ENCODE assay signal across 1 cellular context in the genomic region with DNA sequence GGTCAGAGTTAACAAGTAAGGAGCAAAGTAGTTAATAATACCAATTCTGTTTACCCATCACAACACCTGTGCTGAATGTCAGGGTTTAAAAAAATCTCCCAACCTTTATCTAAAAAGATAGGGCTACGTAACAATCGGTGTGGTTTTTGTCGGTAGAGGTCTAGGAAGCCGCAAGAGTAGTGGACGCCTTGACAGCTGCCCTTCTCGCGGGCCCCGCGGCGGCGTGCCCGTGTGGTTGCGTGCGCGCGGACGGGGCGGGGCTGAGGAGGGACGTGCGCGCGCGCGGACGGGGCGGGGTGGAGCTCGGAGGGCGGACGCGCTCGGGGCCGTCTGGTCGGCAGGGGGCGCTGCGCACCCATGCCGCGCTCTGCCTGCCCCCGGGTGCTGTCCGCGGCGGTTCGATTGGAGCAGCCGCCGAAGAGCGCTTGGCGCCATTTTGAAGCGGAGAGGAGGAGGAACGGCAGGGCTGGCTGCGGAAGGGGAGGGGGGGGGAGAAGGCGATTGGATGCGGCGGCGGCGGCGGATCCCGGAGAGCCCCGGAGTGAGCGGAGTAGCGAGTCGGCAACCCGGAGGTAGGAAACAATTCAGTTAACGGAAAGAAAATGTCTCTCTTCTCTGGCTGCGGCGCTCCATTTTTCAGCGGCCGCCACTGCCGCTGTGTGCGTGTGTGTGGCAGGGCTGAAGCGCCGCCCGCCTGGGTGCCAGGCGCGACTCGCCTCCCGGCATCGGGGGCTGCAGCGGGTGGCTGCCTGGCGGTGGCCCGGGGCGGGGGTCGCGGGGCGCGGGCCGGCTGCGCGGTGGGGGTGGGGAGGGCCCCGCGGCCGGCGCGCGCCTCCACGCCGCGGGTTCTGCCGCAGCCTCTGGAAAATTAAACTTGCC.
TF ChIP-seq lines count a peak whose summit lies in the region.

A gene with protein sequence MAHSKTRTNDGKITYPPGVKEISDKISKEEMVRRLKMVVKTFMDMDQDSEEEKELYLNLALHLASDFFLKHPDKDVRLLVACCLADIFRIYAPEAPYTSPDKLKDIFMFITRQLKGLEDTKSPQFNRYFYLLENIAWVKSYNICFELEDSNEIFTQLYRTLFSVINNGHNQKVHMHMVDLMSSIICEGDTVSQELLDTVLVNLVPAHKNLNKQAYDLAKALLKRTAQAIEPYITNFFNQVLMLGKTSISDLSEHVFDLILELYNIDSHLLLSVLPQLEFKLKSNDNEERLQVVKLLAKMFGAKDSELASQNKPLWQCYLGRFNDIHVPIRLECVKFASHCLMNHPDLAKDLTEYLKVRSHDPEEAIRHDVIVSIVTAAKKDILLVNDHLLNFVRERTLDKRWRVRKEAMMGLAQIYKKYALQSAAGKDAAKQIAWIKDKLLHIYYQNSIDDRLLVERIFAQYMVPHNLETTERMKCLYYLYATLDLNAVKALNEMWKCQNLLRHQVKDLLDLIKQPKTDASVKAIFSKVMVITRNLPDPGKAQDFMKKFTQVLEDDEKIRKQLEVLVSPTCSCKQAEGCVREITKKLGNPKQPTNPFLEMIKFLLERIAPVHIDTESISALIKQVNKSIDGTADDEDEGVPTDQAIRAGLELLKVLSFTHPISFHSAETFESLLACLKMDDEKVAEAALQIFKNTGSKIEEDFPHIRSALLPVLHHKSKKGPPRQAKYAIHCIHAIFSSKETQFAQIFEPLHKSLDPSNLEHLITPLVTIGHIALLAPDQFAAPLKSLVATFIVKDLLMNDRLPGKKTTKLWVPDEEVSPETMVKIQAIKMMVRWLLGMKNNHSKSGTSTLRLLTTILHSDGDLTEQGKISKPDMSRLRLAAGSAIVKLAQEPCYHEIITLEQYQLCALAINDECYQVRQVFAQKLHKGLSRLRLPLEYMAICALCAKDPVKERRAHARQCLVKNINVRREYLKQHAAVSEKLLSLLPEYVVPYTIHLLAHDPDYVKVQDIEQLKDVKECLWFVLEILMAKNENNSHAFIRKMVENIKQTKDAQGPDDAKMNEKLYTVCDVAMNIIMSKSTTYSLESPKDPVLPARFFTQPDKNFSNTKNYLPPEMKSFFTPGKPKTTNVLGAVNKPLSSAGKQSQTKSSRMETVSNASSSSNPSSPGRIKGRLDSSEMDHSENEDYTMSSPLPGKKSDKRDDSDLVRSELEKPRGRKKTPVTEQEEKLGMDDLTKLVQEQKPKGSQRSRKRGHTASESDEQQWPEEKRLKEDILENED (N-terminal part only) (plus strand): TSS at position 431 of the 879 bp plus-strand sequence. CDS start 62,321 bp downstream, outside the sequence.

TF ChIP-seq in HepG2, 621 proteins besides CTCF, POLR2A, EP300 and RAD21 (continued from another document):
- TF ChIP-seq, protein P1, sequence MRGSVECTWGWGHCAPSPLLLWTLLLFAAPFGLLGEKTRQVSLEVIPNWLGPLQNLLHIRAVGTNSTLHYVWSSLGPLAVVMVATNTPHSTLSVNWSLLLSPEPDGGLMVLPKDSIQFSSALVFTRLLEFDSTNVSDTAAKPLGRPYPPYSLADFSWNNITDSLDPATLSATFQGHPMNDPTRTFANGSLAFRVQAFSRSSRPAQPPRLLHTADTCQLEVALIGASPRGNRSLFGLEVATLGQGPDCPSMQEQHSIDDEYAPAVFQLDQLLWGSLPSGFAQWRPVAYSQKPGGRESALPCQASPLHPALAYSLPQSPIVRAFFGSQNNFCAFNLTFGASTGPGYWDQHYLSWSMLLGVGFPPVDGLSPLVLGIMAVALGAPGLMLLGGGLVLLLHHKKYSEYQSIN (CRISPR knock-in tag; IDR thresholded peaks at IDR 0.05; ENCODE audit: borderline replicate concordance), result no peak
- TF ChIP-seq, protein P2, sequence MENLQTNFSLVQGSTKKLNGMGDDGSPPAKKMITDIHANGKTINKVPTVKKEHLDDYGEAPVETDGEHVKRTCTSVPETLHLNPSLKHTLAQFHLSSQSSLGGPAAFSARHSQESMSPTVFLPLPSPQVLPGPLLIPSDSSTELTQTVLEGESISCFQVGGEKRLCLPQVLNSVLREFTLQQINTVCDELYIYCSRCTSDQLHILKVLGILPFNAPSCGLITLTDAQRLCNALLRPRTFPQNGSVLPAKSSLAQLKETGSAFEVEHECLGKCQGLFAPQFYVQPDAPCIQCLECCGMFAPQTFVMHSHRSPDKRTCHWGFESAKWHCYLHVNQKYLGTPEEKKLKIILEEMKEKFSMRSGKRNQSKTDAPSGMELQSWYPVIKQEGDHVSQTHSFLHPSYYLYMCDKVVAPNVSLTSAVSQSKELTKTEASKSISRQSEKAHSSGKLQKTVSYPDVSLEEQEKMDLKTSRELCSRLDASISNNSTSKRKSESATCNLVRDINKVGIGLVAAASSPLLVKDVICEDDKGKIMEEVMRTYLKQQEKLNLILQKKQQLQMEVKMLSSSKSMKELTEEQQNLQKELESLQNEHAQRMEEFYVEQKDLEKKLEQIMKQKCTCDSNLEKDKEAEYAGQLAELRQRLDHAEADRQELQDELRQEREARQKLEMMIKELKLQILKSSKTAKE (CRISPR knock-in tag; IDR thresholded peaks at IDR 0.05; ENCODE audit: borderline replicate concordance), result no peak
- TF ChIP-seq, protein P3, sequence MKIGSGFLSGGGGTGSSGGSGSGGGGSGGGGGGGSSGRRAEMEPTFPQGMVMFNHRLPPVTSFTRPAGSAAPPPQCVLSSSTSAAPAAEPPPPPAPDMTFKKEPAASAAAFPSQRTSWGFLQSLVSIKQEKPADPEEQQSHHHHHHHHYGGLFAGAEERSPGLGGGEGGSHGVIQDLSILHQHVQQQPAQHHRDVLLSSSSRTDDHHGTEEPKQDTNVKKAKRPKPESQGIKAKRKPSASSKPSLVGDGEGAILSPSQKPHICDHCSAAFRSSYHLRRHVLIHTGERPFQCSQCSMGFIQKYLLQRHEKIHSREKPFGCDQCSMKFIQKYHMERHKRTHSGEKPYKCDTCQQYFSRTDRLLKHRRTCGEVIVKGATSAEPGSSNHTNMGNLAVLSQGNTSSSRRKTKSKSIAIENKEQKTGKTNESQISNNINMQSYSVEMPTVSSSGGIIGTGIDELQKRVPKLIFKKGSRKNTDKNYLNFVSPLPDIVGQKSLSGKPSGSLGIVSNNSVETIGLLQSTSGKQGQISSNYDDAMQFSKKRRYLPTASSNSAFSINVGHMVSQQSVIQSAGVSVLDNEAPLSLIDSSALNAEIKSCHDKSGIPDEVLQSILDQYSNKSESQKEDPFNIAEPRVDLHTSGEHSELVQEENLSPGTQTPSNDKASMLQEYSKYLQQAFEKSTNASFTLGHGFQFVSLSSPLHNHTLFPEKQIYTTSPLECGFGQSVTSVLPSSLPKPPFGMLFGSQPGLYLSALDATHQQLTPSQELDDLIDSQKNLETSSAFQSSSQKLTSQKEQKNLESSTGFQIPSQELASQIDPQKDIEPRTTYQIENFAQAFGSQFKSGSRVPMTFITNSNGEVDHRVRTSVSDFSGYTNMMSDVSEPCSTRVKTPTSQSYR (CRISPR knock-in tag; IDR thresholded peaks at IDR 0.05; ENCODE audit: borderline replicate concordance), result no peak
- TF ChIP-seq ARNT2 (CRISPR knock-in tag; IDR thresholded peaks at IDR 0.05; ENCODE audit: low read depth), result 0 out of 2 replicates have a peak, but pooled peaks have one; percentile 39
- no peak for TF ChIP-seq ZEB1 (IDR thresholded peaks at IDR 0.05; ENCODE audit: insufficient replicate concordance, low read depth)
- no peak for TF ChIP-seq ZNF180 (CRISPR knock-in tag; IDR thresholded peaks at IDR 0.05; ENCODE audit: borderline replicate concordance, low read depth)
- peak; percentile 38; the same call in 1 of the 2 replicates for TF ChIP-seq ZNF563 (CRISPR knock-in tag; IDR thresholded peaks at IDR 0.05)
- TF ChIP-seq LCORL (IDR thresholded peaks at IDR 0.05), result no peak
- TF ChIP-seq LCORL (CRISPR knock-in tag; IDR thresholded peaks at IDR 0.05), result peak; percentile 26; the same call in 1 of the 2 replicates
- no peak for TF ChIP-seq ZFP90 (CRISPR knock-in tag; IDR thresholded peaks at IDR 0.05; ENCODE audit: borderline replicate concordance)
- TF ChIP-seq CCDC6 (CRISPR knock-in tag; IDR thresholded peaks at IDR 0.05), result peak; percentile 89
- TF ChIP-seq NR2F1 (CRISPR knock-in tag; IDR thresholded peaks at IDR 0.05), result no peak
- peak; percentile 58 for TF ChIP-seq NFYC (CRISPR knock-in tag; IDR thresholded peaks at IDR 0.05)
- TF ChIP-seq, protein P4, sequence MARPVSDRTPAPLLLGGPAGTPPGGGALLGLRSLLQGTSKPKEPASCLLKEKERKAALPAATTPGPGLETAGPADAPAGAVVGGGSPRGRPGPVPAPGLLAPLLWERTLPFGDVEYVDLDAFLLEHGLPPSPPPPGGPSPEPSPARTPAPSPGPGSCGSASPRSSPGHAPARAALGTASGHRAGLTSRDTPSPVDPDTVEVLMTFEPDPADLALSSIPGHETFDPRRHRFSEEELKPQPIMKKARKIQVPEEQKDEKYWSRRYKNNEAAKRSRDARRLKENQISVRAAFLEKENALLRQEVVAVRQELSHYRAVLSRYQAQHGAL (CRISPR knock-in tag; IDR thresholded peaks at IDR 0.05; ENCODE audit: not compliant biosample characterization), result no peak
- TF ChIP-seq, protein P5, sequence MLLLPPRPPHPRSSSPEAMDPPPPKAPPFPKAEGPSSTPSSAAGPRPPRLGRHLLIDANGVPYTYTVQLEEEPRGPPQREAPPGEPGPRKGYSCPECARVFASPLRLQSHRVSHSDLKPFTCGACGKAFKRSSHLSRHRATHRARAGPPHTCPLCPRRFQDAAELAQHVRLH (CRISPR knock-in tag; IDR thresholded peaks at IDR 0.05; ENCODE audit: borderline replicate concordance, low read depth), result 0 out of 2 replicates have a peak, but pooled peaks have one; percentile 33
- no peak for TF ChIP-seq ZNF33B (CRISPR knock-in tag; IDR thresholded peaks at IDR 0.05)
- TF ChIP-seq, protein P6, sequence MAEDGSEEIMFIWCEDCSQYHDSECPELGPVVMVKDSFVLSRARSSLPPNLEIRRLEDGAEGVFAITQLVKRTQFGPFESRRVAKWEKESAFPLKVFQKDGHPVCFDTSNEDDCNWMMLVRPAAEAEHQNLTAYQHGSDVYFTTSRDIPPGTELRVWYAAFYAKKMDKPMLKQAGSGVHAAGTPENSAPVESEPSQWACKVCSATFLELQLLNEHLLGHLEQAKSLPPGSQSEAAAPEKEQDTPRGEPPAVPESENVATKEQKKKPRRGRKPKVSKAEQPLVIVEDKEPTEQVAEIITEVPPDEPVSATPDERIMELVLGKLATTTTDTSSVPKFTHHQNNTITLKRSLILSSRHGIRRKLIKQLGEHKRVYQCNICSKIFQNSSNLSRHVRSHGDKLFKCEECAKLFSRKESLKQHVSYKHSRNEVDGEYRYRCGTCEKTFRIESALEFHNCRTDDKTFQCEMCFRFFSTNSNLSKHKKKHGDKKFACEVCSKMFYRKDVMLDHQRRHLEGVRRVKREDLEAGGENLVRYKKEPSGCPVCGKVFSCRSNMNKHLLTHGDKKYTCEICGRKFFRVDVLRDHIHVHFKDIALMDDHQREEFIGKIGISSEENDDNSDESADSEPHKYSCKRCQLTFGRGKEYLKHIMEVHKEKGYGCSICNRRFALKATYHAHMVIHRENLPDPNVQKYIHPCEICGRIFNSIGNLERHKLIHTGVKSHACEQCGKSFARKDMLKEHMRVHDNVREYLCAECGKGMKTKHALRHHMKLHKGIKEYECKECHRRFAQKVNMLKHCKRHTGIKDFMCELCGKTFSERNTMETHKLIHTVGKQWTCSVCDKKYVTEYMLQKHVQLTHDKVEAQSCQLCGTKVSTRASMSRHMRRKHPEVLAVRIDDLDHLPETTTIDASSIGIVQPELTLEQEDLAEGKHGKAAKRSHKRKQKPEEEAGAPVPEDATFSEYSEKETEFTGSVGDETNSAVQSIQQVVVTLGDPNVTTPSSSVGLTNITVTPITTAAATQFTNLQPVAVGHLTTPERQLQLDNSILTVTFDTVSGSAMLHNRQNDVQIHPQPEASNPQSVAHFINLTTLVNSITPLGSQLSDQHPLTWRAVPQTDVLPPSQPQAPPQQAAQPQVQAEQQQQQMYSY (CRISPR knock-in tag; IDR thresholded peaks at IDR 0.05), result no peak
- TF ChIP-seq HNRNPLL (IDR thresholded peaks at IDR 0.05; ENCODE audit: low read depth, low read length, poor library complexity, severe bottlenecking), result peak; percentile 87
- TF ChIP-seq SIN3A (IDR thresholded peaks at IDR 0.05; ENCODE audit: borderline replicate concordance, low read depth, low read length), result 0 out of 2 replicates have a peak, but pooled peaks have one; percentile 49
- TF ChIP-seq, protein P7, sequence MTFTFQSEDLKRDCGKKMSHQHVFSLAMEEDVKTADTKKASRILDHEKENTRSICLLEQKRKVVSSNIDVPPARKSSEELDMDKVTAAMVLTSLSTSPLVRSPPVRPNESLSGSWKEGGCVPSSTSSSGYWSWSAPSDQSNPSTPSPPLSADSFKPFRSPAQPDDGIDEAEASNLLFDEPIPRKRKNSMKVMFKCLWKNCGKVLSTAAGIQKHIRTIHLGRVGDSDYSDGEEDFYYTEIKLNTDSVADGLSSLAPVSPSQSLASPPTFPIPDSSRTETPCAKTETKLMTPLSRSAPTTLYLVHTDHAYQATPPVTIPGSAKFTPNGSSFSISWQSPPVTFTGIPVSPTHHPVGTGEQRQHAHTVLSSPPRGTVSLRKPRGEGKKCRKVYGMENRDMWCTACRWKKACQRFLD (CRISPR knock-in tag; IDR thresholded peaks at IDR 0.05; ENCODE audit: borderline replicate concordance), result no peak
- no peak for TF ChIP-seq PTBP1 (IDR thresholded peaks at IDR 0.05; ENCODE audit: low read depth, low read length, poor library complexity, severe bottlenecking)
- TF ChIP-seq ZNF567 (CRISPR knock-in tag; IDR thresholded peaks at IDR 0.05; ENCODE audit: borderline replicate concordance), result 0 out of 2 replicates have a peak, but pooled peaks have one; percentile 52
- no peak for TF ChIP-seq GZF1 (CRISPR knock-in tag; IDR thresholded peaks at IDR 0.05)
- TF ChIP-seq, protein P8, sequence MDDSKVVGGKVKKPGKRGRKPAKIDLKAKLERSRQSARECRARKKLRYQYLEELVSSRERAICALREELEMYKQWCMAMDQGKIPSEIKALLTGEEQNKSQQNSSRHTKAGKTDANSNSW (CRISPR knock-in tag; IDR thresholded peaks at IDR 0.05; ENCODE audit: borderline replicate concordance), result no peak
- TF ChIP-seq, protein P9, sequence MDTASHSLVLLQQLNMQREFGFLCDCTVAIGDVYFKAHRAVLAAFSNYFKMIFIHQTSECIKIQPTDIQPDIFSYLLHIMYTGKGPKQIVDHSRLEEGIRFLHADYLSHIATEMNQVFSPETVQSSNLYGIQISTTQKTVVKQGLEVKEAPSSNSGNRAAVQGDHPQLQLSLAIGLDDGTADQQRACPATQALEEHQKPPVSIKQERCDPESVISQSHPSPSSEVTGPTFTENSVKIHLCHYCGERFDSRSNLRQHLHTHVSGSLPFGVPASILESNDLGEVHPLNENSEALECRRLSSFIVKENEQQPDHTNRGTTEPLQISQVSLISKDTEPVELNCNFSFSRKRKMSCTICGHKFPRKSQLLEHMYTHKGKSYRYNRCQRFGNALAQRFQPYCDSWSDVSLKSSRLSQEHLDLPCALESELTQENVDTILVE (CRISPR knock-in tag; IDR thresholded peaks at IDR 0.05), result peak; percentile 62; the same call in 1 of the 2 replicates
